ENCODE assay signal across 19 cellular contexts in the genomic region with DNA sequence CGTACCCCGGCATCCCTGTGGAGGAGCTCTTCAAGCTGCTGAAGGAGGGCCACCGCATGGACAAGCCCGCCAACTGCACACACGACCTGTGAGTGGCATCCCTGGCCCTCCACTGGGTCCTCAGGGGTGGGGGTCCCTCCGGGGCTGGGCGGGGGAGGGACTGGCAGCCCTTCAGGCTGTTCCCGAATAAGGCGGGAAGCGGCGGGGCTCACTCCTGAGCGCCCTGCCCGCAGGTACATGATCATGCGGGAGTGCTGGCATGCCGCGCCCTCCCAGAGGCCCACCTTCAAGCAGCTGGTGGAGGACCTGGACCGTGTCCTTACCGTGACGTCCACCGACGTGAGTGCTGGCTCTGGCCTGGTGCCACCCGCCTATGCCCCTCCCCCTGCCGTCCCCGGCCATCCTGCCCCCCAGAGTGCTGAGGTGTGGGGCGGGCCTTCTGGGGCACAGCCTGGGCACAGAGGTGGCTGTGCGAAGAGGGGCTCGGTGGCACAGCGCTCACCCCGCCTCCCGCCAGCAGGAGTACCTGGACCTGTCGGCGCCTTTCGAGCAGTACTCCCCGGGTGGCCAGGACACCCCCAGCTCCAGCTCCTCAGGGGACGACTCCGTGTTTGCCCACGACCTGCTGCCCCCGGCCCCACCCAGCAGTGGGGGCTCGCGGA.
"Had no signal": no experiment of that assay in that cellular context is flagged by ENCODE, and none has a peak within 500 bp of the region (broad histone marks: within the 10 kb centered on the region; RNA-seq: fewer than 3 reads in every experiment).

No MANE protein-coding gene starts in this region.

- H3K4me2 ChIP-seq: SK-N-SH had no signal

- H3K4me3 ChIP-seq: MG63 had no signal

- H3K27me3 ChIP-seq: MG63 had no signal

- H3K27ac ChIP-seq: HL-60 had no signal

- H3K9ac ChIP-seq: SK-N-SH had no signal

- ATAC-seq: T-cell had no signal

- H3K9me3 ChIP-seq: MG63, SK-N-SH had no signal

- H3K36me3 ChIP-seq: MG63 had no signal

- DNase-seq: IMR-90, KG1, MG63, NCI-H1092, NCI-H1105 treated with DMSO at 0.1 percent for 48 hours, NCI-H1417 treated with DMSO at 0.1 percent for 48 hours, NCI-H146, NCI-H1694 treated with DMSO at 0.1 percent for 48 hours, NCI-H1930, NCI-H2107, NCI-H2227 treated with DMSO at 0.1 percent for 48 hours, NCI-H524, NCI-H526 treated with DMSO at 0.1 percent for 48 hours, NCI-H774, SHP77, SK-N-SH, SW 1271, T-cell had no signal
